1 cellular context compared by ENCODE assay signal in genomic region chr2:217142649-217143266, GRCh38.
TF ChIP-seq lines count a peak whose summit lies in the region.

No MANE protein-coding gene starts in this region.

TF ChIP-seq in H1, 55 proteins besides CTCF, POLR2A, EP300 and RAD21:
- TF ChIP-seq TEAD4 (IDR thresholded peaks at IDR 0.05; ENCODE audit: low read depth, low read length) (peak; percentile 57; the same call in 1 of the 2 replicates), HDAC6 (IDR thresholded peaks at IDR 0.05; ENCODE audit: low read depth, low read length) (no peak), CBX8 (IDR thresholded peaks at IDR 0.05; ENCODE audit: borderline replicate concordance, low read depth, low read length) (no peak), ZNF274 (IDR thresholded peaks at IDR 0.05; ENCODE audit: borderline replicate concordance, extremely low read depth, low read length) (no peak), TAF1 (IDR thresholded peaks at IDR 0.05; ENCODE audit: low read depth, low read length) (no peak), SIX5 (IDR thresholded peaks at IDR 0.05; ENCODE audit: low read depth, low read length) (no peak), CEBPB (IDR thresholded peaks at IDR 0.05; ENCODE audit: low read depth, low read length) (no peak), SIN3A (conservative IDR thresholded peaks at IDR 0.05 in 1 of 2, IDR thresholded peaks at IDR 0.05 in 1 of 2; ENCODE audit: low read depth in 1 of 2, low read length in 2 of 2) (no peak)
